11 cellular contexts compared by ENCODE assay signal in the genomic region with DNA sequence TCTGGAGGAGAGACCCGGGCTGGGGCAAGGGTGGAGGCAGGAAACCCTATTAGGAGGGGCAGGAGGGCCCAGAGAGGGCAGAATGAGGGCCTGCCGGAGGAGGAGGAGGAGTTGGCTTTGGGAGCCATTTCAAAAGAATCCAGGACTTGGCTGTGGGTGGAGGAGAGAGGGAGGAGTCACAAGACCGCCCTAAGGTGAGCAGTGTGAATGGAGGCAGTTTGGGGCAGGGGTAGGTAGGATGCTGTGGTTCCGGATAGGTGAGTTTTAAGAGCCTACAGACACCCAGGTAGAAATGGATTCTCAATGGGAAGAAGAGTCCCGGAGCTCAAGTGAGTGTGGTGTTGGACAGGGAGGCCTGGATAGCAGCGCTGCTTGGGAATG.
A peak's percentile ranks its signal among the peaks of the same experiment; 100 is the strongest.
DNase-seq lines count a peak whose midpoint lies in the region; ATAC-seq, FAIRE-seq and TF ChIP-seq lines count a peak whose summit lies in the region.
"Had no signal": no experiment of that assay in that cellular context is flagged by ENCODE, and none has a peak within 500 bp of the region (broad histone marks: within the 10 kb centered on the region; RNA-seq: fewer than 3 reads in every experiment).

No MANE protein-coding gene starts in this region.

- H3K4me1 Mint-ChIP-seq in glutamatergic neuron (ENCODE audit: low read depth, unreplicated experiment) = peaks cover 7% of the 10 kb centered on the region

- H3K9me3 Mint-ChIP-seq in glutamatergic neuron (ENCODE audit: unreplicated experiment) = peaks cover 14% of the 10 kb centered on the region
- H3K9me3 Mint-ChIP-seq: activated naive CD4-positive, alpha-beta T cell treated with anti-CD3 and anti-CD28 coated beads, Interleukin-2, amount 50 U/mL, for 24 hours had no signal

- no peaks in the 10 kb centered on the region for H3K9me3 ChIP-seq in RWPE2 (ENCODE audit: severe bottlenecking)
- H3K9me3 ChIP-seq: suprapubic skin had no signal

- peak overlapping the region; percentile 15 for H3K27ac ChIP-seq in RWPE2 (ENCODE audit: poor library complexity, severe bottlenecking)
- H3K27ac ChIP-seq in skin epidermis = peak overlapping the region in 12 of 21 experiments; percentile 1 to 77 (median 44)
- H3K27ac ChIP-seq: brain microvascular endothelial cell, suprapubic skin had no signal

- H3K27me3 ChIP-seq in H7 (ENCODE audit: control insufficient read depth, insufficient read depth, low read length) (peaks cover 22% of the 10 kb centered on the region; the same call in 1 of the 2 replicates), RWPE2 (ENCODE audit: insufficient read depth, poor library complexity, severe bottlenecking) (no peaks in the 10 kb centered on the region)
- H3K27me3 ChIP-seq: brain microvascular endothelial cell had no signal

- H3K4me1 ChIP-seq in RWPE2 (ENCODE audit: insufficient read depth, poor library complexity, severe bottlenecking) = no peaks in the 10 kb centered on the region

- no peak for FAIRE-seq in GM19239 (lab: Jason Lieb, UNC)

- no peak overlapping the region for H3K27ac Mint-ChIP-seq in glutamatergic neuron (ENCODE audit: unreplicated experiment)
- H3K27ac Mint-ChIP-seq: activated naive CD4-positive, alpha-beta T cell treated with anti-CD3 and anti-CD28 coated beads, Interleukin-2, amount 50 U/mL, for 24 hours had no signal

- peak overlapping the region; percentile 42 for H3K4me3 Mint-ChIP-seq in glutamatergic neuron (ENCODE audit: unreplicated experiment)
- H3K4me3 Mint-ChIP-seq: activated naive CD4-positive, alpha-beta T cell treated with anti-CD3 and anti-CD28 coated beads, Interleukin-2, amount 50 U/mL, for 24 hours had no signal

- H3K27me3 Mint-ChIP-seq in glutamatergic neuron (ENCODE audit: unreplicated experiment) = peaks cover 21% of the 10 kb centered on the region

- H3K36me3 ChIP-seq in H7 (replicated peaks; ENCODE audit: control insufficient read depth, insufficient read depth, low read length) (peaks cover 15% of the 10 kb centered on the region), RWPE2 (ENCODE audit: low read depth) (peaks cover 40% of the 10 kb centered on the region)

- H3K36me3 Mint-ChIP-seq in glutamatergic neuron (ENCODE audit: unreplicated experiment) = no peaks in the 10 kb centered on the region
- H3K36me3 Mint-ChIP-seq: activated naive CD4-positive, alpha-beta T cell treated with anti-CD3 and anti-CD28 coated beads, Interleukin-2, amount 50 U/mL, for 24 hours had no signal

- no peak for ATAC-seq in RWPE2 (ENCODE audit: low read depth)

- TF ChIP-seq CTCF in RWPE2 (IDR thresholded peaks at IDR 0.05; ENCODE audit: poor library complexity, severe bottlenecking) (no peak), glutamatergic neuron (IDR thresholded peaks at IDR 0.05; ENCODE audit: partially characterized antibody, unreplicated experiment) (no peak)

- DNase-seq in H7 (peak; percentile 65), RWPE2 (ENCODE audit: low spot score) (no peak), glutamatergic neuron (no peak), GM19239 (ENCODE audit: insufficient read length, low spot score) (no peak), activated gamma-delta T cell treated with Interleukin-2 at 50 U/mL for 16 hours (no peak), T-helper 9 cell (no peak)
- DNase-seq: brain microvascular endothelial cell, NCI-H748 treated with DMSO at 0.1 percent for 48 hours had no signal

- H3K4me3 ChIP-seq in H7 (ENCODE audit: insufficient read depth, low read depth, low read length) = no peak overlapping the region
- no peak overlapping the region for H3K4me3 ChIP-seq in RWPE2 (ENCODE audit: severe bottlenecking)
- no peak overlapping the region for H3K4me3 ChIP-seq in skin epidermis
- H3K4me3 ChIP-seq: suprapubic skin had no signal
